Comparison of ENCODE assay signal across 16 cellular contexts in the genomic region with DNA sequence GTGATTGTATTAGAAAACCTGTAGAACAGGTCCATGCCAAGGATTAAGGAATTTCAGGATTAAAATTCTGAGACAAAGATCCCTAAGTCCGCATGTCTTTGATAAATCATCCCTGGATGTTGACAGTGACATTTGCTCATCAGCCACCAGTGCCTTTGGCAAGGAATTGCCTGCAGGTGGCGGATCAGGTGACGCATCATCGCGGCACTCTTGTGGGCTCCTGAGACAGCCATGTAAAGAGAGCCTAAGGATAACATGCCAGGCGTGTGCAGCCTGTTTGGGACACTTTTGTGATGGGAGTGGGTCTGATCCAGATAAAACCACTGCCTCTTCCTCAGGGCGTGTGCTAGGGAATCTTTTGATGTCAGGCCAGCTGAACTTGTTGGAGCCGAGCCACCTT. TPM values are rescaled to one million over a fixed set of nuclear protein-coding genes. Genes with fewer than 3 reads are reported as not detected.
"Had no signal": no experiment of that assay in that cellular context is flagged by ENCODE, and none has a peak within 500 bp of the region (broad histone marks: within the 10 kb centered on the region; RNA-seq: fewer than 3 reads in every experiment).

No MANE protein-coding gene starts in this region.

- FAIRE-seq: keratinocyte had no signal

- DNase-seq: activated naive CD4-positive, alpha-beta T cell treated with anti-CD3 and anti-CD28 coated beads, Interleukin-2, amount 50 U/mL, for 16 hours; amniotic stem cell; body of pancreas; central memory CD4-positive, alpha-beta T cell; effector CD8-positive, alpha-beta T cell; left ventricle myocardium inferior; natural killer cell; right cardiac atrium; spleen; stimulated activated CD4-positive, alpha-beta T cell treated with anti-CD3 and anti-CD28 coated beads, Interleukin-1b, Interleukin-23, amount 100 ng/mL, for 48 hours; stimulated activated naive B cell treated with anti-CD40 and anti-IgM and Interleukin-4, amounts not matched to agents 10 μg/mL and 1 μg/mL and 100 μg/mL, for 72 hours; transverse colon had no signal

- H3K4me1 ChIP-seq: body of pancreas, left ventricle myocardium inferior, spleen, transverse colon had no signal

- H3K4me3 ChIP-seq: body of pancreas, coronary artery, left ventricle myocardium inferior, spleen, transverse colon had no signal

- H3K27ac ChIP-seq: body of pancreas, coronary artery, left ventricle myocardium inferior, spleen, transverse colon had no signal

- H3K9me3 ChIP-seq: body of pancreas, transverse colon had no signal

- ATAC-seq: activated CD4-positive, CD25-positive, alpha-beta regulatory T cell treated with anti-CD3 and anti-CD28 coated beads, Interleukin-2, amount 50 U/mL, for 24 hours; body of pancreas; natural killer cell; right cardiac atrium; stimulated activated naive B cell treated with anti-CD40 and anti-IgM and Interleukin-4, amounts not matched to agents 10 μg/mL and 1 μg/mL and 100 μg/mL, for 72 hours had no signal

- H3K27ac Mint-ChIP-seq: memory B cell; natural killer cell; stimulated activated naive B cell treated with anti-CD40 and anti-IgM and Interleukin-4, amounts not matched to agents 10 μg/mL and 1 μg/mL and 100 μg/mL, for 72 hours had no signal

- H3K27me3 ChIP-seq: body of pancreas, spleen, transverse colon had no signal

- H3K36me3 ChIP-seq: left ventricle myocardium inferior, spleen, transverse colon had no signal

- H3K36me3 Mint-ChIP-seq: memory B cell; natural killer cell; stimulated activated naive B cell treated with anti-CD40 and anti-IgM and Interleukin-4, amounts not matched to agents 10 μg/mL and 1 μg/mL and 100 μg/mL, for 72 hours had no signal

RNA-seq across cellular contexts. Expression of a gene that starts 40.6 kb away (rescaled TPM):
- total RNA-seq: natural killer cell had no signal
